Comparison of ENCODE assay signal across 9 cellular contexts in the genomic region with DNA sequence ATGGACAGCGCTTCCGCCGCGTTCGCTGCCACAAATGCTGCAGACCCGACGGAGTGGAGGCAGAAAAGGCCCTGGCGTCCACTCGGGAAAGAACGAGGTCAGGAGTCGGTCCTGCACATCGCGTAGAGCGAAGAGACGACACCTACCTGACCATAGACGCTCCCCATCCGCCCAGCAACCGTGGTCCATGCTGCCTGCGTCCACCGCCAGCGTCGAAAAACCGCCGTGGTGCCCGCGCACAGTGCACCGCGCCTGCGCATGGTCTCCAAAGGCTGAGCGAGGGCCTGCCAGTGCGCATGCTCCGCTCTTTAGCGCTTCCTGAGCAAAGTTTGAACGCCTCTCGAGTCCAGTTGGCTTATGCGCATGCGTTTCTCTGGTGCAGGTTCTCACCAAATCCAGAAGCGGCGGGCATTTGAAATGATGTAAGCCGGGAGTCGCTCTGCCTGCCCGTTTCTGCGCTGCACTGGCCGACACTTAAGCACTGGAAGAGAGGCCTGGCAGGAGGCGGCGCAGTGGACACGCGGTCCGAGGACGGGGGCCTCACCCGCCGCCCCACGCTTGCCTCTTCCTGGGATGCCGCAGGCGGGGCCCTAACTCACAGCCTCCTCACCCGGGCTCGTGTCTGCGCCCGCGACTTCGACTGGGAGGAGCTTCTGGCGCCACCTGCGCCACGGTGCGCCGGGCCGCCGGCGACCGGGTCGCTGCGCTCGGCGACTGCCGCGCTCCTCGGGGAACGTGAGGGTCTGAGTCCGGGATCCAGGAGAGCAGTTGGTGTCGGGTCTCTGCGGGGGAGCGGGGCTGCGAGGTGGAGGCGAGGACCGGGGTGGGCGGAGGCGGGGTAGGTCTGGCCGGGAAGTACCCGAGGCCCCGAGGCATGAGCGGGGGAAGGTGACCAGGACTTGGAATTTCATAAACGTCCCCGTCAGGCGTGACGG.
A peak's percentile ranks its signal among the peaks of the same experiment; 100 is the strongest.
DNase-seq lines count a peak whose midpoint lies in the region; ATAC-seq and TF ChIP-seq lines count a peak whose summit lies in the region.
"Had no signal": no experiment of that assay in that cellular context is flagged by ENCODE, and none has a peak within 500 bp of the region (broad histone marks: within the 10 kb centered on the region; RNA-seq: fewer than 3 reads in every experiment).

A gene with protein sequence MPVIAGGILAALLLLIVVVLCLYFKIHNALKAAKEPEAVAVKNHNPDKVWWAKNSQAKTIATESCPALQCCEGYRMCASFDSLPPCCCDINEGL (minus strand): TSS at position 243 of the 935 bp plus-strand sequence. CDS start 29,066 bp downstream, outside the sequence.

- no peak for TF ChIP-seq CTCF in choroid plexus epithelial cell (conservative IDR thresholded peaks at IDR 0.05; ENCODE audit: low read depth, low read length)

- H3K4me3 ChIP-seq in choroid plexus epithelial cell (ENCODE audit: low read depth, low read length) = peak within 1 kb of the TSS; percentile 76
- H3K4me3 ChIP-seq: BLaER1 treated with 17β-estradiol and CSF1 and Interleukin-3, amounts not matched to agents 10 nM and 100 nM had no signal

- ATAC-seq in GM18861 (IDR thresholded peaks at IDR 0.05; ENCODE audit: unreplicated experiment) (peak; percentile 77), HG03097 (IDR thresholded peaks at IDR 0.05; ENCODE audit: low FRiP score, unreplicated experiment) (peak; percentile 72)

- DNase-seq in 8988T = peak; percentile 51
- peak; percentile 86 for DNase-seq in NCI-H226
- DNase-seq in activated CD4-positive, CD25-positive, alpha-beta regulatory T cell treated with anti-CD3 and anti-CD28 coated beads, Interleukin-2, amount 50 U/mL, for 72 hours = peak; percentile 93
- peak; percentile 99 for DNase-seq in choroid plexus epithelial cell (ENCODE audit: low read depth)
- DNase-seq in kidney glomerular epithelial cell (lab: John Stamatoyannopoulos, UW) = peak; percentile 95
- DNase-seq in stimulated activated CD4-positive, alpha-beta T cell treated with anti-CD3 and anti-CD28 coated beads, Interleukin-2, amount 100 ng/mL, for 48 hours = peak; percentile 88 to 90

Comparison
In these comparisons a context has a peak if more than half of its experiments do, and no peak if none do; other contexts are left out.
1. Peak in every context shown above with its lines: DNase-seq, ATAC-seq and H3K4me3 ChIP-seq.